Comparison of ENCODE assay signal across 19 cellular contexts in the genomic region with DNA sequence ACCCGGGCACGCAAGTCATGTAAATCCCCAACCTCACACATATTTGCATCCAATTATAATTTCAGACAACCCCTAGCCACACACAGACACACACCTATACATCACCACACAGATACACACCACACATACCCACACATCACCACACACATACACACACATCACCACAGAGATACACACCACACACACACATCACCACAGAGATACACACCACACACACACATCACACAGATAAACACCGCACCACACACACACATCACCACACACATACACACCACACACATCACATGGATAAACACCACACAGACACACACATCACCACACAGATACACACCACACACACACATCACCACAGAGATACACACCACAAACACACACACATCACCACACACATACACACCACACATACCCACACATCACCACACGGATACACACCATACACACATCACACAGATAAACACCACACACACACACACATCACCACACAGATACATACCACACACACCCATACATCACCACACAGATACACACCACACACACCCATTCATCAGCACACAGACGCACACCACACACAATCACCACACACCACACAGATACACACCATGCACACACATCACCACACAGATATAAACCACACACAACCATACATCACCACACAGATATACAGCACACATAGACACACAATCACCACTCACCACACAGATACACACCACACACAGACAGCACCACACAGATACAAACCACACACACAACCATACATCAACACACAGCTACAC.
"Had no signal": no experiment of that assay in that cellular context is flagged by ENCODE, and none has a peak within 500 bp of the region (broad histone marks: within the 10 kb centered on the region; RNA-seq: fewer than 3 reads in every experiment).

No MANE protein-coding gene starts in this region.

- ATAC-seq: SK-N-SH treated with all-trans-retinoic acid at 6 μM for 48 hours had no signal

- H3K9me3 ChIP-seq: SJCRH30 had no signal

- H3K9ac ChIP-seq: KMS-11 had no signal

- H3K4me3 ChIP-seq: SJCRH30 had no signal

- DNase-seq: Kasumi-1, MM.1S, NCI-H1092 treated with DMSO at 0.1 percent for 48 hours, NCI-H1436, NCI-H187, NCI-H2029, NCI-H2081 treated with DMSO at 0.1 percent for 48 hours, NCI-H2171, NCI-H226, NCI-H446, NCI-H510A, NCI-H524 treated with DMSO at 0.1 percent for 48 hours, NCI-H69, NCI-H774, SHP77 treated with DMSO at 0.1 percent for 48 hours, SJCRH30 had no signal

- H3K36me3 ChIP-seq: SJCRH30 had no signal

- H3K27ac ChIP-seq: HL-60, KMS-11, SJCRH30 had no signal

- H3K4me1 ChIP-seq: SJCRH30 had no signal

- H3K4me2 ChIP-seq: KMS-11 had no signal
